9 cellular contexts compared by ENCODE assay signal in genomic region chr11:93652161-93652597, GRCh38. TPM values are rescaled to one million over a fixed set of nuclear protein-coding genes. Genes with fewer than 3 reads are reported as not detected.
DNase-seq lines count a peak whose midpoint lies in the region; ATAC-seq, FAIRE-seq and TF ChIP-seq lines count a peak whose summit lies in the region.
"Had no signal": no experiment of that assay in that cellular context is flagged by ENCODE, and none has a peak within 500 bp of the region (broad histone marks: within the 10 kb centered on the region; RNA-seq: fewer than 3 reads in every experiment).

No MANE protein-coding gene starts in this region.

- H3K9me3 ChIP-seq in fibroblast of lung (ENCODE audit: control insufficient read depth, insufficient read depth, low read depth, low read length) (no peaks in the 10 kb centered on the region), pancreas (no peaks in the 10 kb centered on the region)

- WGBS in pancreas, 2 donors: 16 to 22% methylated on average over 6 of the region's 6 CpGs

- no peaks in the 10 kb centered on the region for H4K20me1 ChIP-seq in KMS-11 (ENCODE audit: insufficient read depth)
- no peaks in the 10 kb centered on the region for H4K20me1 ChIP-seq in fibroblast of lung (ENCODE audit: control insufficient read depth, extremely low read depth, insufficient read depth, low read length)

- H3K79me2 ChIP-seq in KMS-11 (ENCODE audit: insufficient read depth, low read depth) (no peaks in the 10 kb centered on the region), fibroblast of lung (ENCODE audit: control insufficient read depth, insufficient read depth, low read length) (no peaks in the 10 kb centered on the region)

- H2AFZ ChIP-seq in KMS-11 (ENCODE audit: low read depth) (no peak overlapping the region), fibroblast of lung (ENCODE audit: low read length) (no peak overlapping the region)

- intact Hi-C loops in pancreas (cut with DNase I): loop anchor here in 1 of 3 donors (10.0 kb wide), 1 partner anchor 417 kb away; no protein-coding TSS in a partner anchor

- H3K36me3 ChIP-seq in KMS-11 (ENCODE audit: insufficient read depth) (no peaks in the 10 kb centered on the region), fibroblast of lung (ENCODE audit: control insufficient read depth, insufficient read depth, low read length) (no peaks in the 10 kb centered on the region), pancreas (no peaks in the 10 kb centered on the region)

- H3K9ac ChIP-seq in KMS-11: no peak overlapping the region
- no peak overlapping the region for H3K9ac ChIP-seq in fibroblast of lung (ENCODE audit: insufficient read depth, low read length)

- TF ChIP-seq CTCF in KMS-11 (conservative IDR thresholded peaks at IDR 0.05; ENCODE audit: low read depth, low read length) (peak; percentile 82), fibroblast of lung (conservative IDR thresholded peaks at IDR 0.05 in 1 of 2, IDR thresholded peaks at IDR 0.05 in 1 of 2; ENCODE audit: low read depth in 1 of 2, low read length in 2 of 2) (peak; percentile 56 to 71), pancreas (IDR thresholded peaks at IDR 0.05) (peak; percentile 73 to 92 (median 84))

- FAIRE-seq in TTC549 (lab: Jason Lieb, UNC) (peak; percentile 3), pancreas (lab: Jason Lieb, UNC) (no peak)
- FAIRE-seq: colon had no signal

- peak in 3 of 4 donors; percentile 56 to 59 (median 57) for ATAC-seq in pancreas

- DNase-seq in activated gamma-delta T cell treated with Interleukin-2 at 50 U/mL for 16 hours (peak; percentile 14), activated gamma-delta T cell (lab: John Stamatoyannopoulos, UW) (no peak), fibroblast of lung (ENCODE audit: low read depth in 2 of 2) (peak; percentile 15 to 63), pancreas (peak in 2 of 6 donors; percentile 13 to 34), NCI-H1048 (lab: John Stamatoyannopoulos, UW) (no peak)
- DNase-seq in activated CD8-positive, alpha-beta memory T cell treated with anti-CD3 and anti-CD28 coated beads, Interleukin-2, amount 50 U/mL, for 48 hours: no peak

- H3K4me3 ChIP-seq in KMS-11 (IDR thresholded peaks at IDR 0.05; ENCODE audit: insufficient read depth, low read depth, low read length): no peak overlapping the region
- no peak overlapping the region for H3K4me3 ChIP-seq in fibroblast of lung (replicated peaks in 1 of 4; ENCODE audit: control extremely low read depth in 1 of 4, insufficient read depth in 1 of 4, low read depth in 3 of 4, low read length in 4 of 4)
- no peak overlapping the region for H3K4me3 ChIP-seq in pancreas

- no peaks in the 10 kb centered on the region for H3K4me1 ChIP-seq in KMS-11 (ENCODE audit: low read depth, poor library complexity, severe bottlenecking)
- H3K4me1 ChIP-seq in fibroblast of lung (ENCODE audit: control insufficient read depth, extremely low read depth, insufficient read depth, low read length): no peaks in the 10 kb centered on the region
- no peaks in the 10 kb centered on the region for H3K4me1 ChIP-seq in pancreas

- no peaks in the 10 kb centered on the region for H3K27me3 ChIP-seq in KMS-11 (ENCODE audit: insufficient read depth, low read depth)
- H3K27me3 ChIP-seq in fibroblast of lung (ENCODE audit: control insufficient read depth, insufficient read depth, low read length): peaks cover 3% of the 10 kb centered on the region
- H3K27me3 ChIP-seq in pancreas: no peaks in the 10 kb centered on the region

- no peak overlapping the region for H3K27ac ChIP-seq in KMS-11
- no peak overlapping the region for H3K27ac ChIP-seq in fibroblast of lung (ENCODE audit: insufficient read depth, low read length)
- H3K27ac ChIP-seq in pancreas: no peak overlapping the region

- H3K4me2 ChIP-seq in KMS-11: no peak overlapping the region
- no peak overlapping the region for H3K4me2 ChIP-seq in fibroblast of lung (ENCODE audit: extremely low read depth, insufficient read depth, low read length)

RNA-seq across cellular contexts. Expression of gene CEP295, which starts 9.3 kb away (rescaled TPM):
- 11.8 and 15.5 TPM in 2 replicates for total RNA-seq in fibroblast of lung
- polyA plus RNA-seq in fibroblast of lung: 8.9 and 10.4 TPM in 2 replicates
- polyA plus RNA-seq in fibroblast of lung (2012): 4.0 and 4.8 TPM in 2 replicates
- polyA minus RNA-seq in fibroblast of lung (ENCODE audit: low replicate concordance): 3.2 and 4.9 TPM in 2 replicates
- total RNA-seq in pancreas: 1 to 10 TPM; 2.8 to 5.6 (median 4.0) TPM
- polyA plus RNA-seq in pancreas: 1 to 10 TPM; 5.1 to 6.5 TPM

Comparison
In these comparisons a context has a peak if more than half of its experiments do, and no peak if none do; other contexts are left out.
1. DNase-seq: peak in activated gamma-delta T cell treated with Interleukin-2 at 50 U/mL for 16 hours (single experiment) and fibroblast of lung (2 of 2); none in activated gamma-delta T cell (single experiment), NCI-H1048 (single experiment) and activated CD8-positive, alpha-beta memory T cell treated with anti-CD3 and anti-CD28 coated beads, Interleukin-2, amount 50 U/mL, for 48 hours (single experiment).
2. Peak in every context shown above with its lines, with median percentiles within 50 percentile points of each other: CTCF ChIP-seq.